In the genomic region with DNA sequence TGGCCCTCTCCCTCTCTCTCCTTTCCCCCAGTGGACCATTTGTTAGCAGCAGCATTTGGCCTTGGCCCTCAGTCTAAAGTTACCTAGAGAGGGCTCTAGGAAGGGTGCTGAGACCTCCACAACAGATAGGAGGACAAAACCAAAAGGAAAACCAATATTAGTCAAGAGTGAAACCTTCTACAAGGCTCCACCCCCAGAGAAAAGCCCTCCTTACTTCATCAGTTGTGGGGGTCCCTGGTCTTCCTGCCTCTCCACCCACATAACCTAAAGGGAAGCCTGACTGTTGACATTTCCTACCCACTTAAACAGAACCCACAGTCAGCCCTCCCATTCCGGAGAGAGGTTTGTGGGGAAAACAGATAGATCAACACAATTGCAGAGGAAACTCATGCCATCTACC, we compare ENCODE assay signal across 25 cellular contexts. TPM values are rescaled to one million over a fixed set of nuclear protein-coding genes. Genes with fewer than 3 reads are reported as not detected.
DNase-seq lines count a peak whose midpoint lies in the region; ATAC-seq and TF ChIP-seq lines count a peak whose summit lies in the region.
"Had no signal": no experiment of that assay in that cellular context is flagged by ENCODE, and none has a peak within 500 bp of the region (broad histone marks: within the 10 kb centered on the region; RNA-seq: fewer than 3 reads in every experiment).

No MANE protein-coding gene starts in this region.

- no peaks in the 10 kb centered on the region for H3K36me3 ChIP-seq in BLaER1 treated with 17β-estradiol and CSF1 and Interleukin-3, amounts not matched to agents 10 nM and 100 nM
- H3K36me3 ChIP-seq in CD8-positive, alpha-beta T cell (ENCODE audit: insufficient read depth, low read length) = no peaks in the 10 kb centered on the region
- H3K36me3 ChIP-seq in effector memory CD4-positive, alpha-beta T cell (ENCODE audit: control insufficient read depth, insufficient read depth, low read length) = no peaks in the 10 kb centered on the region
- H3K36me3 ChIP-seq: lower lobe of right lung, MG63, right atrium auricular region had no signal

- H3K36me3 Mint-ChIP-seq in CD8-positive, alpha-beta T cell = no peaks in the 10 kb centered on the region

- H3K4me2 ChIP-seq in BLaER1 treated with 17β-estradiol and CSF1 and Interleukin-3, amounts not matched to agents 10 nM and 100 nM = peak overlapping the region in 10 of 11 experiments; percentile 8 to 54 (median 40); a peak in 17 of 22 replicates
- H3K4me2 ChIP-seq: GM23338, hepatocyte had no signal

- POLR2A ChIA-PET in CD8-positive, alpha-beta T cell (lab: Charles Lee) = interaction anchor here (1.0 kb wide), 1 partner anchor 8 kb away, joined by 3 read pairs; no protein-coding TSS in a partner anchor

- no peaks in the 10 kb centered on the region for H3K9me3 Mint-ChIP-seq in CD8-positive, alpha-beta T cell
- H3K9me3 Mint-ChIP-seq: GM23338 had no signal

- peaks cover 18 to 28% (median 24%) of the 10 kb centered on the region in 10 experiments for H3K4me1 ChIP-seq in BLaER1 treated with 17β-estradiol and CSF1 and Interleukin-3, amounts not matched to agents 10 nM and 100 nM
- H3K4me1 ChIP-seq in CD8-positive, alpha-beta T cell (ENCODE audit: insufficient read depth, low read length) = peaks cover 50% of the 10 kb centered on the region
- peaks cover 31% of the 10 kb centered on the region for H3K4me1 ChIP-seq in effector memory CD4-positive, alpha-beta T cell (ENCODE audit: control insufficient read depth, insufficient read depth, low read length, poor library complexity, severe bottlenecking)
- H3K4me1 ChIP-seq: lower lobe of right lung, right atrium auricular region had no signal

- no peak overlapping the region for H3K9ac ChIP-seq in BLaER1 treated with 17β-estradiol and CSF1 and Interleukin-3, amounts not matched to agents 10 nM and 100 nM

- no peak for ATAC-seq in CD8-positive, alpha-beta T cell
- no peak for ATAC-seq in HG03571 (IDR thresholded peaks at IDR 0.05; ENCODE audit: unreplicated experiment)
- no peak for ATAC-seq in HG03460 (IDR thresholded peaks at IDR 0.05; ENCODE audit: unreplicated experiment)
- ATAC-seq: GM23338, lower lobe of right lung had no signal

- H4K20me1 ChIP-seq in BLaER1 treated with 17β-estradiol and CSF1 and Interleukin-3, amounts not matched to agents 10 nM and 100 nM = no peaks in the 10 kb centered on the region; a peak in 2 of 22 replicates

- peaks cover 0 to 16% (median 6%) of the 10 kb centered on the region in 11 experiments; a peak in 8 of 22 replicates for H3K9me3 ChIP-seq in BLaER1 treated with 17β-estradiol and CSF1 and Interleukin-3, amounts not matched to agents 10 nM and 100 nM (replicated peaks in 1 of 11)
- H3K9me3 ChIP-seq in CD8-positive, alpha-beta T cell (ENCODE audit: low read length) = no peaks in the 10 kb centered on the region
- H3K9me3 ChIP-seq in effector memory CD4-positive, alpha-beta T cell (ENCODE audit: control insufficient read depth, low read length) = no peaks in the 10 kb centered on the region
- H3K9me3 ChIP-seq: lower lobe of right lung, MG63, right atrium auricular region had no signal

- intact Hi-C loops in CD8-positive, alpha-beta T cell (cut with DNase I, micrococcal nuclease) = no loop called here

- peaks cover 78% of the 10 kb centered on the region for H3K4me1 Mint-ChIP-seq in CD8-positive, alpha-beta T cell (ENCODE audit: low read depth)

- no peak overlapping the region for H3K4me3 ChIP-seq in BLaER1 treated with 17β-estradiol and CSF1 and Interleukin-3, amounts not matched to agents 10 nM and 100 nM
- H3K4me3 ChIP-seq in CD8-positive, alpha-beta T cell (ENCODE audit: low read depth, low read length) = no peak overlapping the region
- H3K4me3 ChIP-seq in effector memory CD4-positive, alpha-beta T cell (ENCODE audit: insufficient read depth, low read depth, low read length, poor library complexity, severe bottlenecking) = no peak overlapping the region
- H3K4me3 ChIP-seq: dorsolateral prefrontal cortex, GM23338, hepatocyte, lower lobe of right lung, MG63, right atrium auricular region had no signal

- no peak for DNase-seq in CD8-positive, alpha-beta T cell
- peak; percentile 47 for DNase-seq in UCSD-AML1 (lab: John Stamatoyannopoulos, UW; ENCODE audit: unreplicated experiment)
- no peak for DNase-seq in effector memory CD4-positive, alpha-beta T cell
- DNase-seq in NOMO-1 treated with dmso at 0.1 percent for 144 hours (lab: John Stamatoyannopoulos, UW; ENCODE audit: unreplicated experiment) = no peak
- DNase-seq in HPDE6-E6E7 (ENCODE audit: extremely low spot score) = no peak
- DNase-seq: anterior cingulate cortex, caudate nucleus, COR-L47, dorsolateral prefrontal cortex, foreskin melanocyte, lower lobe of right lung, MG63, NCI-H1417 treated with DMSO at 0.1 percent for 48 hours, NCI-H510A treated with DMSO at 0.1 percent for 48 hours, T1000 had no signal

- H3K27me3 ChIP-seq in BLaER1 treated with 17β-estradiol and CSF1 and Interleukin-3, amounts not matched to agents 10 nM and 100 nM = peaks cover 65 to 100% (median 94%) of the 10 kb centered on the region in 11 experiments
- no peaks in the 10 kb centered on the region for H3K27me3 ChIP-seq in CD8-positive, alpha-beta T cell (ENCODE audit: insufficient read depth, low read length)
- no peaks in the 10 kb centered on the region for H3K27me3 ChIP-seq in effector memory CD4-positive, alpha-beta T cell (replicated peaks; ENCODE audit: control insufficient read depth, insufficient read depth, low read length, poor library complexity, severe bottlenecking)
- H3K27me3 ChIP-seq: hepatocyte, MG63, right atrium auricular region had no signal

- H3K27ac ChIP-seq in BLaER1 treated with 17β-estradiol and CSF1 and Interleukin-3, amounts not matched to agents 10 nM and 100 nM = peak overlapping the region in 3 of 11 experiments; percentile 8 to 22 (median 11); a peak in 3 of 22 replicates
- H3K27ac ChIP-seq in CD8-positive, alpha-beta T cell (ENCODE audit: low read depth, low read length) = no peak overlapping the region
- peak overlapping the region; percentile 32 for H3K27ac ChIP-seq in effector memory CD4-positive, alpha-beta T cell (ENCODE audit: insufficient read depth, low read length, poor library complexity, severe bottlenecking)
- H3K27ac ChIP-seq: dorsolateral prefrontal cortex, epithelial cell of prostate, hepatocyte, HL-60, lower lobe of right lung, right atrium auricular region had no signal

- no peaks in the 10 kb centered on the region for H3K27me3 Mint-ChIP-seq in CD8-positive, alpha-beta T cell (ENCODE audit: low read depth)

- peak overlapping the region; percentile 87 for H3K27ac Mint-ChIP-seq in CD8-positive, alpha-beta T cell
- H3K27ac Mint-ChIP-seq: GM23338 had no signal

- CTCF ChIA-PET in CD8-positive, alpha-beta T cell (lab: Charles Lee) = no interaction called here

- TF ChIP-seq CTCF in CD8-positive, alpha-beta T cell (IDR thresholded peaks at IDR 0.05) = no peak

- H3K4me3 Mint-ChIP-seq in CD8-positive, alpha-beta T cell = peak overlapping the region; percentile 61
- H3K4me3 Mint-ChIP-seq: GM23338 had no signal

RNA-seq across cellular contexts. Expression of a gene that starts 4.7 kb away (rescaled TPM):
- 1 to 10 TPM; 1.2 to 1.5 TPM for total RNA-seq in CD8-positive, alpha-beta T cell
- total RNA-seq: Daoy, GM23338, hepatocyte, urinary bladder had no signal
